Comparison of ENCODE assay signal across 13 cellular contexts in genomic region chr13:112073245-112074138, GRCh38. TPM values are rescaled to one million over a fixed set of nuclear protein-coding genes. Genes with fewer than 3 reads are reported as not detected.
DNase-seq lines count a peak whose midpoint lies in the region; TF ChIP-seq lines count a peak whose summit lies in the region.
"Had no signal": no experiment of that assay in that cellular context is flagged by ENCODE, and none has a peak within 500 bp of the region (broad histone marks: within the 10 kb centered on the region; RNA-seq: fewer than 3 reads in every experiment).

No MANE protein-coding gene starts in this region.

- H3K9me3 ChIP-seq in hepatocyte (ENCODE audit: low read depth) (no peaks in the 10 kb centered on the region), sigmoid colon (no peaks in the 10 kb centered on the region), GM23248 (ENCODE audit: low read depth) (no peaks in the 10 kb centered on the region)

- no peak for DNase-seq in T-helper 2 cell treated with Interferon-gamma antibody and Interleukin-4, amounts not matched to agents 5 μg/mL and 100 μg/mL, for 36 hours (ENCODE audit: low spot score)
- no peak for DNase-seq in T-helper 2 cell
- DNase-seq in NCI-H2227 (lab: John Stamatoyannopoulos, UW; ENCODE audit: unreplicated experiment), result peak; percentile 58
- no peak for DNase-seq in hepatocyte (ENCODE audit: low spot score)
- DNase-seq in sigmoid colon, result peak; percentile 50
- DNase-seq in cerebellar nuclear complex (lab: John Stamatoyannopoulos, UW), result no peak
- DNase-seq in HPDE6-E6E7 (ENCODE audit: extremely low spot score), result no peak
- no peak for DNase-seq in GM23248
- DNase-seq: activated CD4-positive, alpha-beta T cell treated with anti-CD3 and anti-CD28 coated beads, Interleukin-2, amount 50 U/mL, for 4 hours; mammary epithelial cell; SHP77 treated with DMSO at 0.1 percent for 48 hours had no signal

- no peak overlapping the region for H3K4me3 Mint-ChIP-seq in T-helper 2 cell treated with Interferon-gamma antibody and Interleukin-4, amounts not matched to agents 5 μg/mL and 100 μg/mL, for 36 hours

- no peaks in the 10 kb centered on the region for H3K9me2 ChIP-seq in hepatocyte (replicated peaks; ENCODE audit: insufficient read depth)
- no peaks in the 10 kb centered on the region for H3K9me2 ChIP-seq in GM23248 (ENCODE audit: insufficient read depth)

- intact Hi-C loops in sigmoid colon (cut with DNase I), result no loop called here

- no peak for TF ChIP-seq CTCF in hepatocyte (IDR thresholded peaks at IDR 0.05; ENCODE audit: poor library complexity)
- no peak for TF ChIP-seq CTCF in sigmoid colon (IDR thresholded peaks at IDR 0.05)

- in situ Hi-C loops in GM23248 (cut with MboI), result no loop called here

- H2AFZ ChIP-seq in hepatocyte (peak overlapping the region; percentile 49), GM23248 (no peak overlapping the region)

- 2% methylated on average over 33 of the region's 77 CpGs for WGBS in hepatocyte (ENCODE audit: low lambda C conversion rate, missing lambda C conversion rate)
- 4% methylated on average over 77 of the region's 77 CpGs for WGBS in sigmoid colon, 2 donors
- WGBS in GM23248 (ENCODE audit: low coverage in 1 of 2, low lambda C conversion rate in 2 of 2, missing lambda C conversion rate in 2 of 2), 2 experiments, result 6 to 7% methylated on average over 54 to 75 of the region's 77 CpGs

- peaks cover 97% of the 10 kb centered on the region for H3K27me3 ChIP-seq in hepatocyte
- H3K27me3 ChIP-seq in sigmoid colon, result peaks cover 57 to 100% (median 81%) of the 10 kb centered on the region in 3 donors
- peaks cover 75% of the 10 kb centered on the region for H3K27me3 ChIP-seq in GM23248 (replicated peaks; ENCODE audit: insufficient read depth)

- H4K20me1 ChIP-seq in hepatocyte (ENCODE audit: insufficient read depth, poor library complexity, severe bottlenecking), result no peaks in the 10 kb centered on the region
- no peaks in the 10 kb centered on the region for H4K20me1 ChIP-seq in GM23248 (ENCODE audit: insufficient read depth)

- no peak overlapping the region for H3K4me3 ChIP-seq in hepatocyte
- H3K4me3 ChIP-seq in sigmoid colon, result peak overlapping the region in 3 of 4 donors; percentile 26 to 37 (median 33)
- no peak overlapping the region for H3K4me3 ChIP-seq in GM23248

- peaks cover 7% of the 10 kb centered on the region for H3K9me3 Mint-ChIP-seq in T-helper 2 cell treated with Interferon-gamma antibody and Interleukin-4, amounts not matched to agents 5 μg/mL and 100 μg/mL, for 36 hours

- TF ChIP-seq EP300 in sigmoid colon (IDR thresholded peaks at IDR 0.05), result no peak

- H3K27ac Mint-ChIP-seq in T-helper 2 cell treated with Interferon-gamma antibody and Interleukin-4, amounts not matched to agents 5 μg/mL and 100 μg/mL, for 36 hours, result peak overlapping the region; percentile 52

- H3K4me1 ChIP-seq in hepatocyte (ENCODE audit: insufficient read depth), result peaks cover 5% of the 10 kb centered on the region
- peaks cover 0 to 27% (median 22%) of the 10 kb centered on the region in 4 donors for H3K4me1 ChIP-seq in sigmoid colon
- no peaks in the 10 kb centered on the region for H3K4me1 ChIP-seq in GM23248 (ENCODE audit: insufficient read depth)

- no peaks in the 10 kb centered on the region for H3K4me1 Mint-ChIP-seq in T-helper 2 cell treated with Interferon-gamma antibody and Interleukin-4, amounts not matched to agents 5 μg/mL and 100 μg/mL, for 36 hours (ENCODE audit: low read depth)

- no peaks in the 10 kb centered on the region for H3F3A ChIP-seq in GM23248 (ENCODE audit: insufficient read depth)

- H3K4me2 ChIP-seq in hepatocyte, result peak overlapping the region; percentile 70
- H3K4me2 ChIP-seq in GM23248 (ENCODE audit: unreplicated experiment), result no peak overlapping the region

- no peaks in the 10 kb centered on the region for H3K36me3 Mint-ChIP-seq in T-helper 2 cell treated with Interferon-gamma antibody and Interleukin-4, amounts not matched to agents 5 μg/mL and 100 μg/mL, for 36 hours (ENCODE audit: low read depth)

- no peak overlapping the region for H3K9ac ChIP-seq in GM23248

- no peak overlapping the region for H3K27ac ChIP-seq in hepatocyte
- H3K27ac ChIP-seq in sigmoid colon, result no peak overlapping the region
- H3K27ac ChIP-seq in GM23248, result no peak overlapping the region

- peaks cover 74% of the 10 kb centered on the region for H3K27me3 Mint-ChIP-seq in T-helper 2 cell treated with Interferon-gamma antibody and Interleukin-4, amounts not matched to agents 5 μg/mL and 100 μg/mL, for 36 hours (ENCODE audit: low read depth)

- no peaks in the 10 kb centered on the region for H3K36me3 ChIP-seq in hepatocyte (replicated peaks; ENCODE audit: insufficient read depth, low read depth)
- no peaks in the 10 kb centered on the region for H3K36me3 ChIP-seq in sigmoid colon
- no peaks in the 10 kb centered on the region for H3K36me3 ChIP-seq in GM23248 (ENCODE audit: low read depth)

- no peaks in the 10 kb centered on the region for H3K79me2 ChIP-seq in hepatocyte
- no peaks in the 10 kb centered on the region for H3K79me2 ChIP-seq in GM23248 (ENCODE audit: insufficient read depth)

- no peak for TF ChIP-seq POLR2A in sigmoid colon (IDR thresholded peaks at IDR 0.05)

RNA-seq across cellular contexts. Expression of gene SOX1, which starts 6.5 kb away (rescaled TPM):
- total RNA-seq in hepatocyte (not detected in 2 replicates), sigmoid colon (under 1 TPM in 1 of 4 donors, not detected in 3; 0.36 TPM)
- polyA plus RNA-seq in hepatocyte (0.07 and 0.11 TPM in 2 replicates), sigmoid colon (under 1 TPM in 2 of 3 donors, not detected in 1; under 0.01 to 0.01 TPM), GM23248 (2016; fragmentation: Nextera tagmentation; extraction: Ambion mirVana) (not detected in 2 replicates)
- total RNA-seq in GM23248 (2014; rRNA removed; shearing (Covaris generic)), result not detected in 2 replicates
- total RNA-seq: fibroblast of lung, mammary epithelial cell, skeletal muscle tissue had no signal
- polyA plus RNA-seq: fibroblast of lung, mammary epithelial cell had no signal

Comparison
In these comparisons a context has a peak if more than half of its experiments do, and no peak if none do; other contexts are left out.
1. DNase-seq: peak in NCI-H2227 (single experiment) and sigmoid colon (single experiment); none in T-helper 2 cell treated with Interferon-gamma antibody and Interleukin-4, amounts not matched to agents 5 μg/mL and 100 μg/mL, for 36 hours (single experiment), T-helper 2 cell (0 of 5), hepatocyte (single experiment), cerebellar nuclear complex (0 of 2), HPDE6-E6E7 (single experiment) and GM23248 (single experiment).
2. H3K4me3 ChIP-seq: peak in sigmoid colon (3 of 4); none in hepatocyte (single experiment) and GM23248 (single experiment).